12 cellular contexts compared by ENCODE assay signal in genomic region chr7:66905689-66906088, GRCh38. TPM values are rescaled to one million over a fixed set of nuclear protein-coding genes. Genes with fewer than 3 reads are reported as not detected.
A peak's percentile ranks its signal among the peaks of the same experiment; 100 is the strongest.
DNase-seq lines count a peak whose midpoint lies in the region; ATAC-seq and TF ChIP-seq lines count a peak whose summit lies in the region.
"Had no signal": no experiment of that assay in that cellular context is flagged by ENCODE, and none has a peak within 500 bp of the region (broad histone marks: within the 10 kb centered on the region; RNA-seq: fewer than 3 reads in every experiment).

No MANE protein-coding gene starts in this region.

- H2BK20ac ChIP-seq in H9 (ENCODE audit: low read depth, low read length, poor library complexity, severe bottlenecking) = no peak overlapping the region

- H2AK5ac ChIP-seq in H9 (ENCODE audit: insufficient read length, low read length) = no peak overlapping the region

- no peak overlapping the region for H3K14ac ChIP-seq in H9 (ENCODE audit: insufficient read depth, low read length)

- no peak overlapping the region for H2BK5ac ChIP-seq in H9 (ENCODE audit: insufficient read length, low read length)

- no peaks in the 10 kb centered on the region for H3K9me3 Mint-ChIP-seq in H9
- H3K9me3 Mint-ChIP-seq: T-helper 2 cell treated with Interferon-gamma antibody and Interleukin-4, amounts not matched to agents 5 μg/mL and 100 μg/mL, for 36 hours had no signal

- TF ChIP-seq CTCF in DND-41 (IDR thresholded peaks at IDR 0.05; ENCODE audit: borderline replicate concordance, extremely low read depth, low read length, poor library complexity, severe bottlenecking) (peak; percentile 43), H9 (conservative IDR thresholded peaks at IDR 0.05) (peak; percentile 62), WERI-Rb-1 (IDR thresholded peaks at IDR 0.05; ENCODE audit: low read depth, low read length) (peak; percentile 40), kidney epithelial cell (IDR thresholded peaks at IDR 0.05; ENCODE audit: insufficient read depth, low read length, poor library complexity, severe bottlenecking) (peak; percentile 22)

- H3K27me3 ChIP-seq in DND-41 (ENCODE audit: insufficient read depth, low read length, poor library complexity) (no peaks in the 10 kb centered on the region), H9 (ENCODE audit: insufficient read depth, low read length) (no peaks in the 10 kb centered on the region), WERI-Rb-1 (ENCODE audit: insufficient read depth, low read depth, severe bottlenecking) (no peaks in the 10 kb centered on the region), kidney epithelial cell (ENCODE audit: control insufficient read depth, insufficient read depth, low read length) (no peaks in the 10 kb centered on the region)
- H3K27me3 ChIP-seq: Peyer's patch had no signal

- no peak for ATAC-seq in DND-41 (ENCODE audit: insufficient read depth, low read depth)
- ATAC-seq in sciatic nerve = no peak
- ATAC-seq: psoas muscle had no signal

- H4K91ac ChIP-seq in H9 (ENCODE audit: insufficient read length, low read depth, low read length) = no peak overlapping the region

- no peak overlapping the region for H3K9ac ChIP-seq in DND-41 (ENCODE audit: low read depth, low read length)
- no peak overlapping the region for H3K9ac ChIP-seq in H9 (ENCODE audit: extremely low read depth, insufficient read length, low read length)

- H3K4me2 ChIP-seq in DND-41 (ENCODE audit: insufficient read depth, low read length) (no peak overlapping the region), H9 (ENCODE audit: insufficient read depth, insufficient read length, low read length) (no peak overlapping the region)

- no peak overlapping the region for H3K4me3 Mint-ChIP-seq in H9
- H3K4me3 Mint-ChIP-seq: T-helper 2 cell treated with Interferon-gamma antibody and Interleukin-4, amounts not matched to agents 5 μg/mL and 100 μg/mL, for 36 hours had no signal

- no peaks in the 10 kb centered on the region for H3K27me3 Mint-ChIP-seq in H9 (ENCODE audit: low read depth)

- H4K5ac ChIP-seq in H9 (ENCODE audit: insufficient read length, low read depth, low read length) = no peak overlapping the region

- no peaks in the 10 kb centered on the region for H3K79me2 ChIP-seq in DND-41 (ENCODE audit: insufficient read depth, low read length)
- no peaks in the 10 kb centered on the region for H3K79me2 ChIP-seq in H9 (ENCODE audit: insufficient read depth, low read length)

- no CpG with 5 or more reads among the region's 5 CpGs for WGBS in H9 (ENCODE audit: extremely low coverage, insufficient read length, low lambda C conversion rate)

- H2BK15ac ChIP-seq in H9 (ENCODE audit: low read depth, low read length) = no peak overlapping the region

- no peak overlapping the region for H3K4ac ChIP-seq in H9 (ENCODE audit: low read depth, low read length)

- no peak overlapping the region for H2AFZ ChIP-seq in DND-41 (ENCODE audit: low read depth, low read length)
- H2AFZ ChIP-seq in H9 (ENCODE audit: low read length) = no peak overlapping the region

- no peak overlapping the region for H4K8ac ChIP-seq in H9 (replicated peaks; ENCODE audit: insufficient read length, low read depth, low read length)

- H3K23me2 ChIP-seq in H9 (ENCODE audit: insufficient read length, low read depth, low read length, poor library complexity, severe bottlenecking) = no peaks in the 10 kb centered on the region

- no peaks in the 10 kb centered on the region for H3K36me3 ChIP-seq in DND-41 (ENCODE audit: insufficient read depth, low read length)
- no peaks in the 10 kb centered on the region for H3K36me3 ChIP-seq in WERI-Rb-1
- H3K36me3 ChIP-seq in kidney epithelial cell (ENCODE audit: control insufficient read depth, insufficient read depth, low read length) = no peaks in the 10 kb centered on the region

- H3K27ac ChIP-seq in DND-41 (ENCODE audit: low read length) (no peak overlapping the region), H9 (ENCODE audit: insufficient read length, low read depth, low read length) (no peak overlapping the region), WERI-Rb-1 (no peak overlapping the region)
- H3K27ac ChIP-seq: Peyer's patch, psoas muscle had no signal

- intact Hi-C loops in sciatic nerve (cut with DNase I) = no loop called here

- no peak overlapping the region for H2BK12ac ChIP-seq in H9 (ENCODE audit: insufficient read length, low read depth, low read length)

- no peaks in the 10 kb centered on the region for H3K79me1 ChIP-seq in H9 (ENCODE audit: insufficient read depth, low read depth, low read length, poor library complexity, severe bottlenecking)

- H3K9me3 ChIP-seq in DND-41 (ENCODE audit: insufficient read depth, low read length, severe bottlenecking) (no peaks in the 10 kb centered on the region), H9 (ENCODE audit: control insufficient read depth, low read depth, low read length) (no peaks in the 10 kb centered on the region), WERI-Rb-1 (ENCODE audit: severe bottlenecking) (no peaks in the 10 kb centered on the region)
- H3K9me3 ChIP-seq: Peyer's patch, psoas muscle had no signal

- peaks cover 2 to 8% (median 6%) of the 10 kb centered on the region in 3 experiments; a peak in 4 of 7 replicates for H3K36me3 Mint-ChIP-seq in H9 (ENCODE audit: insufficient read depth in 1 of 3, low read depth in 3 of 3)

- DNase-seq in DND-41 = no peak
- peak; percentile 62 for DNase-seq in H9
- no peak for DNase-seq in WERI-Rb-1
- DNase-seq in kidney epithelial cell (ENCODE audit: low read depth) = no peak
- DNase-seq in sciatic nerve (ENCODE audit: low spot score) = no peak
- DNase-seq in SK-N-DZ (ENCODE audit: low spot score) = no peak
- no peak for DNase-seq in activated CD4-positive, alpha-beta T cell treated with anti-CD3 and anti-CD28 coated beads, Interleukin-2, amount 50 U/mL, for 1 hour
- no peak for DNase-seq in T-helper 9 cell
- DNase-seq: effector CD8-positive, alpha-beta T cell; Peyer's patch; psoas muscle had no signal

- no peak overlapping the region for H3T11ph ChIP-seq in H9 (ENCODE audit: low read length)

- H4K20me1 ChIP-seq in DND-41 (ENCODE audit: insufficient read depth, low read length) = no peaks in the 10 kb centered on the region
- no peaks in the 10 kb centered on the region for H4K20me1 ChIP-seq in H9 (ENCODE audit: control insufficient read depth, insufficient read depth, insufficient read length)

- no peak overlapping the region for H3K56ac ChIP-seq in H9 (ENCODE audit: insufficient read length, low read depth, low read length)

- H3K4me1 ChIP-seq in DND-41 (ENCODE audit: insufficient read depth, low read length) (no peaks in the 10 kb centered on the region), H9 (ENCODE audit: insufficient read depth, low read length) (no peaks in the 10 kb centered on the region)
- H3K4me1 ChIP-seq: Peyer's patch, psoas muscle had no signal

- H2BK120ac ChIP-seq in H9 (ENCODE audit: low read depth, low read length, poor library complexity, severe bottlenecking) = no peak overlapping the region

- H3K23ac ChIP-seq in H9 (ENCODE audit: insufficient read length, low read depth, low read length) = no peak overlapping the region

- H3K27ac Mint-ChIP-seq in H9 = peak overlapping the region; percentile 30 to 94 (median 80); a peak in 6 of 7 replicates

- H3K18ac ChIP-seq in H9 (ENCODE audit: insufficient read length, low read depth, low read length) = no peak overlapping the region

- H3K4me1 Mint-ChIP-seq in H9 = peaks cover 0 to 4% of the 10 kb centered on the region in 2 experiments; a peak in 1 of 4 replicates

- H3K4me3 ChIP-seq in DND-41 (ENCODE audit: low read depth in 1 of 2, low read length in 2 of 2) (no peak overlapping the region), WERI-Rb-1 (ENCODE audit: low read depth, low read length) (no peak overlapping the region), kidney epithelial cell (ENCODE audit: low read depth, low read length) (no peak overlapping the region)
- H3K4me3 ChIP-seq: Peyer's patch, psoas muscle had no signal

RNA-seq across cellular contexts. Expression of gene TMEM248, which starts 15.3 kb away (rescaled TPM):
- 74.2 and 74.4 TPM in 2 replicates for total RNA-seq in H9 (2021)
- 96.5 and 103 TPM in 2 replicates for total RNA-seq in kidney epithelial cell
- total RNA-seq in sciatic nerve = 87.4 TPM
- 61.7 and 69.4 TPM in 2 replicates for polyA plus RNA-seq in SK-N-DZ (2014; cell fraction: cytosol; rRNA removed)
- polyA plus RNA-seq in SK-N-DZ (2014; cell fraction: nucleus; rRNA removed) = 44.6 and 48.2 TPM in 2 replicates
